Comparison of ENCODE assay signal across 8 cellular contexts in genomic region chr19:55487884-55488687, GRCh38. TPM values are rescaled to one million over a fixed set of nuclear protein-coding genes. Genes with fewer than 3 reads are reported as not detected.
DNase-seq lines count a peak whose midpoint lies in the region; ATAC-seq and TF ChIP-seq lines count a peak whose summit lies in the region.

SSC5D (plus strand) TSS chr19:55488436; CDS start chr19:55488590, 154 bp downstream.

- H3K36me3 Mint-ChIP-seq in activated naive CD4-positive, alpha-beta T cell treated with anti-CD3 and anti-CD28 coated beads, Interleukin-2, amount 50 U/mL, for 24 hours = no peaks in the 10 kb centered on the region
- H3K36me3 Mint-ChIP-seq in activated naive CD4-positive, alpha-beta T cell treated with anti-CD3 and anti-CD28 coated beads, Interleukin-2, amount 50 U/mL, for 72 hours = no peaks in the 10 kb centered on the region

- peaks cover 0 to 8% (median 0%) of the 10 kb centered on the region in 3 donors for H3K36me3 ChIP-seq in tibial nerve

- in situ Hi-C loops in astrocyte of the cerebellum (cut with HindIII; ENCODE audit: low sequenced_read_pairs) = no loop called here

- no peaks in the 10 kb centered on the region for H3K9me3 Mint-ChIP-seq in activated naive CD4-positive, alpha-beta T cell treated with anti-CD3 and anti-CD28 coated beads, Interleukin-2, amount 50 U/mL, for 24 hours
- no peaks in the 10 kb centered on the region for H3K9me3 Mint-ChIP-seq in activated naive CD4-positive, alpha-beta T cell treated with anti-CD3 and anti-CD28 coated beads, Interleukin-2, amount 50 U/mL, for 72 hours

- no peaks in the 10 kb centered on the region for H3K27me3 ChIP-seq in tibial nerve

- H3K4me1 ChIP-seq in tibial nerve = peaks cover 0 to 92% (median 45%) of the 10 kb centered on the region in 4 donors

- ATAC-seq in activated naive CD4-positive, alpha-beta T cell treated with anti-CD3 and anti-CD28 coated beads, Interleukin-2, amount 50 U/mL, for 72 hours = no peak

- peaks cover 6% of the 10 kb centered on the region for H3K4me1 Mint-ChIP-seq in activated naive CD4-positive, alpha-beta T cell treated with anti-CD3 and anti-CD28 coated beads, Interleukin-2, amount 50 U/mL, for 24 hours

- no peak for DNase-seq in activated naive CD4-positive, alpha-beta T cell treated with anti-CD3 and anti-CD28 coated beads, Interleukin-2, amount 50 U/mL, for 72 hours (ENCODE audit: low spot score in 2 of 2)
- no peak for DNase-seq in astrocyte of the cerebellum (ENCODE audit: low read depth)
- peak; percentile 58 for DNase-seq in left kidney (ENCODE audit: low read depth, low spot score)
- no peak for DNase-seq in tibial nerve (ENCODE audit: low spot score in 2 of 2)
- no peak for DNase-seq in NCI-H187 treated with DMSO at 0.1 percent for 48 hours (lab: John Stamatoyannopoulos, UW)
- no peak for DNase-seq in dedifferentiated amniotic fluid mesenchymal stem cell (ENCODE audit: extremely low spot score)
- no peak for DNase-seq in erythroblast (lab: John Stamatoyannopoulos, UW)

- H3K27ac Mint-ChIP-seq in activated naive CD4-positive, alpha-beta T cell treated with anti-CD3 and anti-CD28 coated beads, Interleukin-2, amount 50 U/mL, for 24 hours = no peak within 1 kb of the TSS
- H3K27ac Mint-ChIP-seq in activated naive CD4-positive, alpha-beta T cell treated with anti-CD3 and anti-CD28 coated beads, Interleukin-2, amount 50 U/mL, for 72 hours = peak within 1 kb of the TSS in 1 of 2 donors; percentile 90

- 4 to 13% methylated on average over 11 to 21 of the region's 22 CpGs for WGBS in tibial nerve, 2 donors

- peak within 1 kb of the TSS; percentile 71 to 97 (median 90) for H3K27ac ChIP-seq in tibial nerve

- H3K4me3 ChIP-seq in astrocyte of the cerebellum (ENCODE audit: low read depth, low read length) = peak within 1 kb of the TSS; percentile 30
- no peak within 1 kb of the TSS for H3K4me3 ChIP-seq in tibial nerve

- TF ChIP-seq EP300 in tibial nerve (IDR thresholded peaks at IDR 0.05) = no peak

- H3K4me3 Mint-ChIP-seq in activated naive CD4-positive, alpha-beta T cell treated with anti-CD3 and anti-CD28 coated beads, Interleukin-2, amount 50 U/mL, for 24 hours = peak within 1 kb of the TSS; percentile 20

- H3K27me3 Mint-ChIP-seq in activated naive CD4-positive, alpha-beta T cell treated with anti-CD3 and anti-CD28 coated beads, Interleukin-2, amount 50 U/mL, for 24 hours = peaks cover 1% of the 10 kb centered on the region

- TF ChIP-seq CTCF in astrocyte of the cerebellum (IDR thresholded peaks at IDR 0.05; ENCODE audit: low read depth, low read length, missing control alignments) (no peak), tibial nerve (IDR thresholded peaks at IDR 0.05) (no peak)

- no peaks in the 10 kb centered on the region for H3K9me3 ChIP-seq in tibial nerve

- TF ChIP-seq POLR2A in tibial nerve (IDR thresholded peaks at IDR 0.05) = no peak
- TF ChIP-seq POLR2A in erythroblast (IDR thresholded peaks at IDR 0.05; ENCODE audit: low read length) = no peak

RNA-seq across cellular contexts. Expression of gene SSC5D, which starts in this region (rescaled TPM):
- total RNA-seq in activated naive CD4-positive, alpha-beta T cell treated with anti-CD3 and anti-CD28 coated beads, Interleukin-2, amount 50 U/mL, for 72 hours = under 1 TPM; 0.39 to 0.53 TPM
- 10 to 100 TPM in 1 of 4 donors, 1 to 10 TPM in 3; 3.9 to 14.5 (median 7.2) TPM for total RNA-seq in tibial nerve
